Comparison of ENCODE assay signal across 29 cellular contexts in the genomic region with DNA sequence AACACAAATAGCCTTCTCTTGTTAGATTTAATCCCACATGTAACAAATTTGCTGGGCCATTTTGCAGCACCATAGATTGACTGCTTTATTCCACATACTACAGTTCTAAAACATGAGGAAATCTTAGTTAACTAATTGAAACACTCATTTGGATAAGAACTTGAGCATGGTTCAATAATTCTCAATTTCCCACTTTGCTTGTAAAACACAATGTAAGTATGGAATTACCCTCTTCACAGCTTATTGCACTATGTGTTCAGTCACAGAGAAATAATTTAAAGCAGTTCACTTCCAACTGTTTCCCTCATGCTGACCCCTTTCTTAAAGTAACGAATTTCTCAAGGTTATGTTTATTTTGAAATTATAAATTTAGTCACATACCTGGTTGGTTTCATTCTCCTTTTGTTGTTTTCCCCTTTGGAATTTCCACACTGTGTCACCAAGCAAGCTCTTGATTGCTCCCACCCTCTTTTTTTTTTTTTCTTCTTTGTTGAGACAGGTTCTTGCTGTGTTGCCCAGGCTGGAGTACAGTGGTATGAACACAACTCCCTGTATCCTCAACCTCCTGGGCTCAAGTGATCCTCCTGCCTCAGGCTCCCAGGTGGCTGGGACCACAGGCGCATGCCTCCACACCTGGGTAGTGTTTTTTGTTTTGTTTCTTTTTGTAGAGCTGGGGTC.
DNase-seq lines count a peak whose midpoint lies in the region; ATAC-seq and TF ChIP-seq lines count a peak whose summit lies in the region.
"Had no signal": no experiment of that assay in that cellular context is flagged by ENCODE, and none has a peak within 500 bp of the region (broad histone marks: within the 10 kb centered on the region; RNA-seq: fewer than 3 reads in every experiment).

No MANE protein-coding gene starts in this region.

- H3K27me3 ChIP-seq in mammary epithelial cell (ENCODE audit: insufficient read depth, low read length), result no peaks in the 10 kb centered on the region
- H3K27me3 ChIP-seq: BLaER1 treated with 17β-estradiol and CSF1 and Interleukin-3, amounts not matched to agents 10 nM and 100 nM; SJCRH30 had no signal

- no peak for ATAC-seq in GM19395 (IDR thresholded peaks at IDR 0.05; ENCODE audit: unreplicated experiment)
- no peak for ATAC-seq in activated CD4-positive, CD25-positive, alpha-beta regulatory T cell treated with anti-CD3 and anti-CD28 coated beads, Interleukin-2, amount 50 U/mL, for 24 hours
- ATAC-seq: A549; CD8-positive, alpha-beta T cell; PC-3; Right ventricle myocardium inferior; SK-N-SH treated with all-trans-retinoic acid at 6 μM for 48 hours; T-helper 17 cell had no signal

- H3K9me3 Mint-ChIP-seq in MCF 10A (ENCODE audit: unreplicated experiment) (no peaks in the 10 kb centered on the region), Calu3 (ENCODE audit: low read depth, unreplicated experiment) (no peaks in the 10 kb centered on the region)
- H3K9me3 Mint-ChIP-seq: CD8-positive, alpha-beta T cell had no signal

- H3K36me3 ChIP-seq in mammary epithelial cell (ENCODE audit: insufficient read depth, low read length), result no peaks in the 10 kb centered on the region
- no peaks in the 10 kb centered on the region for H3K36me3 ChIP-seq in HEK293 (ENCODE audit: control insufficient read depth in 2 of 2, insufficient read depth in 1 of 2, low read length in 2 of 2)
- H3K36me3 ChIP-seq: SJCRH30 had no signal

- POLR2A ChIA-PET in MCF 10A (lab: Yijun Ruan, JAX) (interaction anchor here (0.6 kb wide), 1 partner anchor 310 kb away, joined by 3 read pairs; no protein-coding TSS in a partner anchor), HEK293 (lab: Yijun Ruan, JAX) (no interaction called here)

- no peak overlapping the region for H3K4me3 ChIP-seq in mammary epithelial cell (replicated peaks in 1 of 3; ENCODE audit: insufficient read depth in 1 of 3, low read depth in 2 of 3, low read length in 3 of 3)
- no peak overlapping the region for H3K4me3 ChIP-seq in HEK293 (ENCODE audit: low read depth, low read length)
- H3K4me3 ChIP-seq: A549; BLaER1 treated with 17β-estradiol and CSF1 and Interleukin-3, amounts not matched to agents 10 nM and 100 nM; SJCRH30 had no signal

- H3K4me3 Mint-ChIP-seq in MCF 10A (ENCODE audit: unreplicated experiment) (no peak overlapping the region), Calu3 (ENCODE audit: low read depth, unreplicated experiment) (no peak overlapping the region)
- H3K4me3 Mint-ChIP-seq: CD8-positive, alpha-beta T cell; T-helper 17 cell had no signal

- 96% methylated on average over 2 of the region's 2 CpGs for WGBS in mammary epithelial cell (ENCODE audit: low coverage, missing lambda C conversion rate)

- H3K36me3 Mint-ChIP-seq in MCF 10A (ENCODE audit: insufficient read depth, unreplicated experiment) (peaks cover 8% of the 10 kb centered on the region), Calu3 (ENCODE audit: insufficient read depth, unreplicated experiment) (no peaks in the 10 kb centered on the region)
- H3K36me3 Mint-ChIP-seq: CD8-positive, alpha-beta T cell had no signal

- H3K4me1 ChIP-seq in mammary epithelial cell (ENCODE audit: insufficient read depth, low read length) (no peaks in the 10 kb centered on the region), HEK293 (ENCODE audit: control insufficient read depth, insufficient read depth, low read length) (peaks cover 25% of the 10 kb centered on the region)
- H3K4me1 ChIP-seq: A549, SJCRH30 had no signal

- H3K9me3 ChIP-seq in mammary epithelial cell (replicated peaks; ENCODE audit: insufficient read depth, low read length), result no peaks in the 10 kb centered on the region
- no peaks in the 10 kb centered on the region for H3K9me3 ChIP-seq in HEK293 (ENCODE audit: control insufficient read depth, insufficient read depth, low read depth, low read length)
- H3K9me3 ChIP-seq: A549; BLaER1 treated with 17β-estradiol and CSF1 and Interleukin-3, amounts not matched to agents 10 nM and 100 nM; Caco-2; SJCRH30 had no signal

- H3K4me2 ChIP-seq in mammary epithelial cell (ENCODE audit: insufficient read depth, low read depth, low read length), result no peak overlapping the region
- H3K4me2 ChIP-seq: A549; BLaER1 treated with 17β-estradiol and CSF1 and Interleukin-3, amounts not matched to agents 10 nM and 100 nM had no signal

- peaks cover 7% of the 10 kb centered on the region for H3K4me1 Mint-ChIP-seq in MCF 10A (ENCODE audit: insufficient read depth, unreplicated experiment)
- H3K4me1 Mint-ChIP-seq in Calu3 (ENCODE audit: low read depth, unreplicated experiment), result peaks cover 6% of the 10 kb centered on the region

- in situ Hi-C loops in mammary epithelial cell (cut with MboI; ENCODE audit: low sequenced_read_pairs in 2 of 2), result no loop called here

- H3K9ac ChIP-seq in mammary epithelial cell (ENCODE audit: insufficient read depth, low read length), result no peak overlapping the region
- H3K9ac ChIP-seq: BLaER1 treated with 17β-estradiol and CSF1 and Interleukin-3, amounts not matched to agents 10 nM and 100 nM had no signal

- TF ChIP-seq CTCF in mammary epithelial cell (conservative IDR thresholded peaks at IDR 0.05 in 1 of 2, IDR thresholded peaks at IDR 0.05 in 1 of 2; ENCODE audit: extremely low read depth in 1 of 2, insufficient read depth in 1 of 2, low read depth in 1 of 2, low read length in 2 of 2) (no peak), MCF 10A (IDR thresholded peaks at IDR 0.05; ENCODE audit: unreplicated experiment) (no peak), HEK293 (tag by site-specific recombination; IDR thresholded peaks at IDR 0.05) (no peak), Calu3 (IDR thresholded peaks at IDR 0.05; ENCODE audit: unreplicated experiment) (no peak)

- intact Hi-C loops in mammary epithelial cell (cut with micrococcal nuclease), result no loop called here
- intact Hi-C loops in MCF 10A (cut with micrococcal nuclease), result no loop called here
- intact Hi-C loops in Calu3 (cut with micrococcal nuclease; ENCODE audit: unreplicated experiment), result no loop called here

- BruUV-seq in mammary epithelial cell (replicated peaks; lab: Mats Ljungman, UMichigan), result no TSS peak
- no TSS peak for BruUV-seq in MCF 10A (replicated peaks; lab: Mats Ljungman, UMichigan)
- no TSS peak for BruUV-seq in Calu3 (replicated peaks; lab: Mats Ljungman, UMichigan)

- H3K27ac ChIP-seq in mammary epithelial cell (ENCODE audit: insufficient read depth, low read depth, low read length), result no peak overlapping the region
- no peak overlapping the region for H3K27ac ChIP-seq in HEK293 (ENCODE audit: extremely low read depth, low read depth, low read length)
- H3K27ac ChIP-seq: A549; BLaER1 treated with 17β-estradiol and CSF1 and Interleukin-3, amounts not matched to agents 10 nM and 100 nM; SJCRH30 had no signal

- dilution Hi-C loops in mammary epithelial cell (cut with HindIII; ENCODE audit: low sequenced_read_pairs), result no loop called here

- no peaks in the 10 kb centered on the region for H4K20me1 ChIP-seq in mammary epithelial cell (ENCODE audit: insufficient read depth, low read length)

- H3K27me3 Mint-ChIP-seq in MCF 10A (ENCODE audit: insufficient read depth, unreplicated experiment), result no peaks in the 10 kb centered on the region
- H3K27me3 Mint-ChIP-seq in Calu3 (ENCODE audit: unreplicated experiment), result no peaks in the 10 kb centered on the region
- H3K27me3 Mint-ChIP-seq: T-helper 17 cell had no signal

- peak; percentile 50 for DNase-seq in mammary epithelial cell
- no peak for DNase-seq in MCF 10A (ENCODE audit: unreplicated experiment)
- DNase-seq in astrocyte of the hippocampus (ENCODE audit: low read depth, low spot score), result peak; percentile 26
- peak; percentile 28 for DNase-seq in renal cortical epithelial cell (ENCODE audit: low read depth)
- no peak for DNase-seq in Calu3
- DNase-seq: AML-193; Caco-2; CD8-positive, alpha-beta T cell; GOT3; HCEC 1CT; IMR-90; KG1; NCI-H1092; NCI-H1436 treated with DMSO at 0.1 percent for 48 hours; NCI-H187 treated with DMSO at 0.1 percent for 48 hours; NCI-H2227 treated with DMSO at 0.1 percent for 48 hours; NCI-H510A treated with DMSO at 0.1 percent for 48 hours; NCI-H748 treated with DMSO at 0.1 percent for 48 hours; NK-92 treated with Interleukin-12 subunit alpha and Interleukin-12 subunit beta, amount 100 ng/mL, for 24 hours; PC-3; SJCRH30; T-helper 17 cell had no signal

- CTCF ChIA-PET in mammary epithelial cell (lab: Charles Lee; ENCODE audit: low non-redundant PET) (no interaction called here), MCF 10A (lab: Yijun Ruan, JAX) (interaction anchor here (0.6 to 0.7 kb wide), 2 partner anchors 10 to 243 kb away, joined by 3 to 4 read pairs; no protein-coding TSS in a partner anchor), HEK293 (lab: Yijun Ruan, JAX) (interaction anchor here (0.6 kb wide), 1 partner anchor 259 kb away, joined by 3 read pairs; no protein-coding TSS in a partner anchor), Calu3 (lab: Charles Lee) (no interaction called here)

- no peak overlapping the region for H3K27ac Mint-ChIP-seq in MCF 10A (ENCODE audit: low read depth, unreplicated experiment)
- H3K27ac Mint-ChIP-seq in Calu3 (ENCODE audit: unreplicated experiment), result no peak overlapping the region
- H3K27ac Mint-ChIP-seq: CD8-positive, alpha-beta T cell; T-helper 17 cell had no signal

- no peaks in the 10 kb centered on the region for H3K79me2 ChIP-seq in mammary epithelial cell (ENCODE audit: insufficient read depth, low read length)

- H2AFZ ChIP-seq in mammary epithelial cell (ENCODE audit: low read depth, low read length), result no peak overlapping the region

TF ChIP-seq in HEK293, 187 proteins besides CTCF, POLR2A, EP300 and RAD21 (continues in another document):
- TF ChIP-seq ZNF132 (tag by site-specific recombination; IDR thresholded peaks at IDR 0.05; ENCODE audit: borderline replicate concordance) (no peak), ZNF555 (tag by site-specific recombination; conservative IDR thresholded peaks at IDR 0.05) (no peak), ZNF707 (tag by site-specific recombination; IDR thresholded peaks at IDR 0.05) (no peak)
- TF ChIP-seq, protein P1, sequence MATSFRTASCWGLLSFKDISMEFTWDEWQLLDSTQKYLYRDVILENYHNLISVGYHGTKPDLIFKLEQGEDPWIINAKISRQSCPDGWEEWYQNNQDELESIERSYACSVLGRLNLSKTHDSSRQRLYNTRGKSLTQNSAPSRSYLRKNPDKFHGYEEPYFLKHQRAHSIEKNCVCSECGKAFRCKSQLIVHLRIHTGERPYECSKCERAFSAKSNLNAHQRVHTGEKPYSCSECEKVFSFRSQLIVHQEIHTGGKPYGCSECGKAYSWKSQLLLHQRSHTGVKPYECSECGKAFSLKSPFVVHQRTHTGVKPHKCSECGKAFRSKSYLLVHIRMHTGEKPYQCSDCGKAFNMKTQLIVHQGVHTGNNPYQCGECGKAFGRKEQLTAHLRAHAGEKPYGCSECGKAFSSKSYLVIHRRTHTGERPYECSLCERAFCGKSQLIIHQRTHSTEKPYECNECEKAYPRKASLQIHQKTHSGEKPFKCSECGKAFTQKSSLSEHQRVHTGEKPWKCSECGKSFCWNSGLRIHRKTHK (tag by site-specific recombination; IDR thresholded peaks at IDR 0.05), result no peak

Comparison
In these comparisons a context has a peak if more than half of its experiments do, and no peak if none do; other contexts are left out.
1. DNase-seq: peak in mammary epithelial cell (single experiment), astrocyte of the hippocampus (single experiment) and renal cortical epithelial cell (single experiment); none in MCF 10A (single experiment) and Calu3 (single experiment).
2. CTCF ChIA-PET loops: an anchor here in MCF 10A (0.6 to 0.7 kb wide) and HEK293 (0.6 kb wide); none called in mammary epithelial cell and Calu3.